Comparison of ENCODE assay signal across 8 cellular contexts in genomic region chr12:57031228-57031670, GRCh38. TPM values are rescaled to one million over a fixed set of nuclear protein-coding genes. Genes with fewer than 3 reads are reported as not detected.
DNase-seq lines count a peak whose midpoint lies in the region; ATAC-seq and TF ChIP-seq lines count a peak whose summit lies in the region.

No MANE protein-coding gene starts in this region.

- ATAC-seq in GM21515 (IDR thresholded peaks at IDR 0.05; ENCODE audit: unreplicated experiment) (no peak), HG03469 (IDR thresholded peaks at IDR 0.05; ENCODE audit: unreplicated experiment) (no peak), HG03432 (IDR thresholded peaks at IDR 0.05; ENCODE audit: unreplicated experiment) (no peak)

- no peak overlapping the region for H4K91ac ChIP-seq in H9 (ENCODE audit: insufficient read length, low read depth, low read length)

- H3K23ac ChIP-seq in H9 (ENCODE audit: insufficient read length, low read depth, low read length) = no peak overlapping the region

- H3K27me3 ChIP-seq in H9 (ENCODE audit: insufficient read depth, low read length) (no peaks in the 10 kb centered on the region), ovary (no peaks in the 10 kb centered on the region)

- no peak overlapping the region for H3K18ac ChIP-seq in H9 (ENCODE audit: insufficient read length, low read depth, low read length)

- peak; percentile 30; the same call in 1 of the 3 replicates for TF ChIP-seq CTCF in H9 (conservative IDR thresholded peaks at IDR 0.05)
- TF ChIP-seq CTCF in ovary (IDR thresholded peaks at IDR 0.05) = no peak

- no peak overlapping the region for H2BK120ac ChIP-seq in H9 (ENCODE audit: low read depth, low read length, poor library complexity, severe bottlenecking)

- no peaks in the 10 kb centered on the region for H3K36me3 ChIP-seq in ovary

- H3K4me1 ChIP-seq in H9 (ENCODE audit: insufficient read depth, low read length) = no peaks in the 10 kb centered on the region
- no peaks in the 10 kb centered on the region for H3K4me1 ChIP-seq in ovary (ENCODE audit: insufficient read depth)

- no peak overlapping the region for H2BK5ac ChIP-seq in H9 (ENCODE audit: insufficient read length, low read length)

- DNase-seq in DMS 273 (lab: John Stamatoyannopoulos, UW; ENCODE audit: unreplicated experiment) (peak; percentile 81), H9 (no peak), NCI-H524 (lab: John Stamatoyannopoulos, UW) (peak; percentile 29 to 66), dermis blood vessel endothelial cell (peak; percentile 12), ovary (no peak)

- no peak overlapping the region for H3K4me3 Mint-ChIP-seq in H9

- no peak overlapping the region for H2BK12ac ChIP-seq in H9 (ENCODE audit: insufficient read length, low read depth, low read length)

- H3K79me1 ChIP-seq in H9 (ENCODE audit: insufficient read depth, low read depth, low read length, poor library complexity, severe bottlenecking) = no peaks in the 10 kb centered on the region

- H2BK20ac ChIP-seq in H9 (ENCODE audit: low read depth, low read length, poor library complexity, severe bottlenecking) = no peak overlapping the region

- H3K9me3 ChIP-seq in H9 (ENCODE audit: control insufficient read depth, low read depth, low read length) = no peaks in the 10 kb centered on the region
- H3K9me3 ChIP-seq in ovary = no peaks in the 10 kb centered on the region

- H3K79me2 ChIP-seq in H9 (ENCODE audit: insufficient read depth, low read length) = no peaks in the 10 kb centered on the region

- H3K36me3 Mint-ChIP-seq in H9 (ENCODE audit: insufficient read depth in 1 of 3, low read depth in 3 of 3) = no peaks in the 10 kb centered on the region

- no peak overlapping the region for H3K4me3 ChIP-seq in ovary

- H3K4me2 ChIP-seq in H9 (ENCODE audit: insufficient read depth, insufficient read length, low read length) = no peak overlapping the region

- no peak for TF ChIP-seq POLR2A in ovary (IDR thresholded peaks at IDR 0.05)

- H3K14ac ChIP-seq in H9 (ENCODE audit: insufficient read depth, low read length) = no peak overlapping the region

- H2BK15ac ChIP-seq in H9 (ENCODE audit: low read depth, low read length) = no peak overlapping the region

- no peaks in the 10 kb centered on the region for H4K20me1 ChIP-seq in H9 (ENCODE audit: control insufficient read depth, insufficient read depth, insufficient read length)

- no peak overlapping the region for H4K5ac ChIP-seq in H9 (ENCODE audit: insufficient read length, low read depth, low read length)

- H3K4ac ChIP-seq in H9 (ENCODE audit: low read depth, low read length) = no peak overlapping the region

- no peak overlapping the region for H3K9ac ChIP-seq in H9 (ENCODE audit: extremely low read depth, insufficient read length, low read length)

- H3K4me1 Mint-ChIP-seq in H9 = peaks cover 21 to 36% of the 10 kb centered on the region in 2 experiments

- no peaks in the 10 kb centered on the region for H3K23me2 ChIP-seq in H9 (ENCODE audit: insufficient read length, low read depth, low read length, poor library complexity, severe bottlenecking)

- no peak for TF ChIP-seq EP300 in ovary (IDR thresholded peaks at IDR 0.05)

- H3T11ph ChIP-seq in H9 (ENCODE audit: low read length) = no peak overlapping the region

- H3K56ac ChIP-seq in H9 (ENCODE audit: insufficient read length, low read depth, low read length) = no peak overlapping the region

- H3K27ac ChIP-seq in H9 (ENCODE audit: insufficient read length, low read depth, low read length) (no peak overlapping the region), ovary (no peak overlapping the region)

- no peak overlapping the region for H4K8ac ChIP-seq in H9 (replicated peaks; ENCODE audit: insufficient read length, low read depth, low read length)

- no peak overlapping the region for H3K27ac Mint-ChIP-seq in H9

- no peak overlapping the region for H2AK5ac ChIP-seq in H9 (ENCODE audit: insufficient read length, low read length)

- intact Hi-C loops in ovary (cut with DNase I) = no loop called here

- peak overlapping the region; percentile 56 for H2AFZ ChIP-seq in H9 (ENCODE audit: low read length)

- H3K9me3 Mint-ChIP-seq in H9 = no peaks in the 10 kb centered on the region

- WGBS in H9 (ENCODE audit: extremely low coverage, insufficient read length, low lambda C conversion rate) = no CpG with 5 or more reads among the region's 2 CpGs
- WGBS in ovary, 3 donors = 30 to 45% (median 35%) methylated on average over 2 of the region's 2 CpGs

- H3K27me3 Mint-ChIP-seq in H9 (ENCODE audit: low read depth) = peaks cover 5% of the 10 kb centered on the region

RNA-seq across cellular contexts. Expression of gene TAC3, which starts 14.9 kb away (rescaled TPM):
- total RNA-seq in H9 (2021) = 4.4 and 6.2 TPM in 2 replicates
- total RNA-seq in dermis blood vessel endothelial cell = not detected in 2 replicates
- total RNA-seq in ovary = not detected
- 1 to 10 TPM in 1 of 2 donors, under 1 TPM in 1; 0.40 to 2.2 TPM for polyA plus RNA-seq in ovary

RNA-seq across cellular contexts. Expression of gene MYO1A, which starts 18.7 kb away (rescaled TPM):
- total RNA-seq in H9 (2021) (0.26 TPM in 1 of 2 replicates, not detected in the other), dermis blood vessel endothelial cell (not detected in 2 replicates), ovary (1 to 10 TPM in 1 of 7 donors, under 1 TPM in 4, not detected in 2; 0.10 to 2.6 (median 0.23) TPM)
- under 1 TPM; 0.08 to 0.38 TPM for polyA plus RNA-seq in ovary

RNA-seq across cellular contexts. Expression of gene ZBTB39, which starts 24.9 kb away (rescaled TPM):
- total RNA-seq in H9 (2021) (30.3 and 31.2 TPM in 2 replicates), dermis blood vessel endothelial cell (11.1 and 11.2 TPM in 2 replicates), ovary (10 to 100 TPM in 1 of 7 donors, 1 to 10 TPM in 6; 3.3 to 10.4 (median 7.4) TPM)
- polyA plus RNA-seq in ovary = 1 to 10 TPM; 2.9 to 7.1 TPM

RNA-seq across cellular contexts. Expression of gene NEMP1, which starts 47.3 kb away (rescaled TPM):
- total RNA-seq in H9 (2021) (50.1 and 53.0 TPM in 2 replicates), dermis blood vessel endothelial cell (7.8 and 10.7 TPM in 2 replicates), ovary (10 to 100 TPM in 5 of 7 donors, 1 to 10 TPM in 2; 6.8 to 14.9 (median 10.8) TPM)
- 10 to 100 TPM in 1 of 2 donors, 1 to 10 TPM in 1; 5.8 to 11.1 TPM for polyA plus RNA-seq in ovary

RNA-seq across cellular contexts. Expression of gene NAB2, which starts 57.7 kb away (rescaled TPM):
- total RNA-seq in H9 (2021) (67.8 and 68.1 TPM in 2 replicates), dermis blood vessel endothelial cell (9.6 and 26.9 TPM in 2 replicates), ovary (100 to 1,000 TPM in 1 of 7 donors, 10 to 100 TPM in 6; 37.6 to 103 (median 70.8) TPM)
- 10 to 100 TPM; 27.5 to 47.4 TPM for polyA plus RNA-seq in ovary

Comparison
In these comparisons a context has a peak if more than half of its experiments do, and no peak if none do; other contexts are left out.
1. DNase-seq: peak in DMS 273 (single experiment), NCI-H524 (2 of 2) and dermis blood vessel endothelial cell (single experiment); none in H9 (single experiment) and ovary (0 of 5).